Comparison of ENCODE assay signal across 8 cellular contexts in genomic region chr17:82338858-82339633, GRCh38. TPM values are rescaled to one million over a fixed set of nuclear protein-coding genes. Genes with fewer than 3 reads are reported as not detected.
DNase-seq lines count a peak whose midpoint lies in the region; ATAC-seq and TF ChIP-seq lines count a peak whose summit lies in the region.

No MANE protein-coding gene starts in this region.

- H3K36me3 ChIP-seq in HCT116 (ENCODE audit: control insufficient read depth in 1 of 2, insufficient read depth in 2 of 2, low read length in 2 of 2): no peaks in the 10 kb centered on the region
- H3K36me3 ChIP-seq in heart left ventricle: no peaks in the 10 kb centered on the region
- H3K36me3 ChIP-seq in spleen: no peaks in the 10 kb centered on the region

- peak overlapping the region; percentile 96 for H3K27ac ChIP-seq in HCT116 (ENCODE audit: low read depth, low read length)
- H3K27ac ChIP-seq in heart left ventricle: peak overlapping the region in 6 of 12 donors; percentile 1 to 64 (median 54)
- no peak overlapping the region for H3K27ac ChIP-seq in spleen

- H3K36me3 Mint-ChIP-seq in natural killer cell treated with Interleukin-12 subunit alpha and Interleukin-12 subunit beta and Interleukin-15 and Interleukin-18, amount 100 ng/mL, for 72 hours: no peaks in the 10 kb centered on the region

- no peak overlapping the region for H3K4me3 Mint-ChIP-seq in natural killer cell treated with Interleukin-12 subunit alpha and Interleukin-12 subunit beta and Interleukin-15 and Interleukin-18, amount 100 ng/mL, for 72 hours

- POLR2A ChIA-PET in HCT116 (lab: Charles Lee): interaction anchor here (0.5 to 2.3 kb wide), 5 partner anchors 28 to 254 kb away, joined by 3 to 5 read pairs (median 3); partner anchors contain the start of gene SLC16A3

- H3K9me2 ChIP-seq in HCT116 (ENCODE audit: insufficient read depth): no peaks in the 10 kb centered on the region

- H3K4me1 Mint-ChIP-seq in natural killer cell treated with Interleukin-12 subunit alpha and Interleukin-12 subunit beta and Interleukin-15 and Interleukin-18, amount 100 ng/mL, for 72 hours (ENCODE audit: low read depth in 2 of 2): peaks cover 7 to 10% of the 10 kb centered on the region in 2 donors

- H3K4me2 ChIP-seq in HCT116 (ENCODE audit: low read length): peak overlapping the region; percentile 89

- RAD21 ChIA-PET in HCT116 (lab: Charles Lee; ENCODE audit: low non-redundant PET in 1 of 2, low total read pairs in 2 of 2, uncharacterized antibody in 2 of 2, unreplicated experiment in 2 of 2): no interaction called here

- H3K4me1 ChIP-seq in HCT116 (ENCODE audit: control insufficient read depth in 1 of 2, insufficient read depth in 2 of 2, low read length in 2 of 2) (peaks cover 59 to 73% of the 10 kb centered on the region in 2 experiments), heart left ventricle (peaks cover 5 to 42% (median 24%) of the 10 kb centered on the region in 12 donors), spleen (peaks cover 8 to 39% (median 29%) of the 10 kb centered on the region in 6 donors)

- H3K9ac ChIP-seq in HCT116 (ENCODE audit: low read length): peak overlapping the region; percentile 70

- peaks cover 0 to 2% of the 10 kb centered on the region in 2 donors for H3K27me3 Mint-ChIP-seq in natural killer cell treated with Interleukin-12 subunit alpha and Interleukin-12 subunit beta and Interleukin-15 and Interleukin-18, amount 100 ng/mL, for 72 hours

- TF ChIP-seq CTCF in HCT116 (IDR thresholded peaks at IDR 0.05 in 2 of 3, conservative IDR thresholded peaks at IDR 0.05 in 1 of 3; ENCODE audit: borderline replicate concordance in 1 of 3, insufficient read depth in 1 of 3, low read depth in 2 of 3, low read length in 2 of 3) (no peak), heart left ventricle (IDR thresholded peaks at IDR 0.05) (no peak), spleen (IDR thresholded peaks at IDR 0.05 in 8 of 11, conservative IDR thresholded peaks at IDR 0.05 in 3 of 11) (no peak)

- H3K9me3 Mint-ChIP-seq in natural killer cell treated with Interleukin-12 subunit alpha and Interleukin-12 subunit beta and Interleukin-15 and Interleukin-18, amount 100 ng/mL, for 72 hours: no peaks in the 10 kb centered on the region

- TF ChIP-seq POLR2A in HCT116 (IDR thresholded peaks at IDR 0.05; ENCODE audit: borderline replicate concordance, extremely low read depth, insufficient read depth, insufficient read length): no peak
- no peak for TF ChIP-seq POLR2A in heart left ventricle (IDR thresholded peaks at IDR 0.05)
- no peak for TF ChIP-seq POLR2A in spleen (IDR thresholded peaks at IDR 0.05)

- ATAC-seq in HCT116 (peak; percentile 67), heart left ventricle (peak; percentile 54 to 83 (median 74)), HG02571 (IDR thresholded peaks at IDR 0.05; ENCODE audit: unreplicated experiment) (no peak)
- ATAC-seq in natural killer cell treated with Interleukin-12 subunit alpha and Interleukin-12 subunit beta and Interleukin-15 and Interleukin-18, amount 100 ng/mL, for 72 hours: no peak

- peak; percentile 72 for DNase-seq in HCT116 (ENCODE audit: low read depth, low spot score)
- peak; percentile 89 for DNase-seq in SW480 (ENCODE audit: low spot score)
- DNase-seq in heart left ventricle: peak in 1 of 5 donors; percentile 40
- DNase-seq in spleen: peak; percentile 45
- no peak for DNase-seq in natural killer cell treated with Interleukin-12 subunit alpha and Interleukin-12 subunit beta and Interleukin-15 and Interleukin-18, amount 100 ng/mL, for 72 hours (ENCODE audit: low spot score)
- DNase-seq in NCI-H1417 treated with DMSO at 0.1 percent for 48 hours (lab: John Stamatoyannopoulos, UW): no peak
- no peak for DNase-seq in activated gamma-delta T cell (lab: John Stamatoyannopoulos, UW)

- H3K27me3 ChIP-seq in HCT116 (ENCODE audit: insufficient read depth, low read length) (no peaks in the 10 kb centered on the region), heart left ventricle (peaks cover 0 to 3% (median 0%) of the 10 kb centered on the region in 9 donors), spleen (replicated peaks in 1 of 7) (peaks cover 0 to 5% (median 1%) of the 10 kb centered on the region in 7 donors)

- H2AFZ ChIP-seq in HCT116 (ENCODE audit: low read depth, low read length, poor library complexity, severe bottlenecking): peak overlapping the region; percentile 10

- intact Hi-C loops in HCT116 (cut with micrococcal nuclease) (loop anchor here (2.0 to 5.0 kb wide), 2 partner anchors 254 to 307 kb away; partner anchors contain the start of gene RAC3), heart left ventricle (cut with DNase I) (no loop called here), spleen (cut with DNase I; ENCODE audit: low total_unique reads) (no loop called here)

- peak overlapping the region; percentile 49 to 61 for H3K4me3 ChIP-seq in HCT116 (replicated peaks in 1 of 2; ENCODE audit: low read depth in 1 of 2, low read length in 2 of 2)
- peak overlapping the region in 11 of 12 donors; percentile 10 to 53 (median 37) for H3K4me3 ChIP-seq in heart left ventricle
- peak overlapping the region in 2 of 8 donors; percentile 19 to 37 for H3K4me3 ChIP-seq in spleen

- H3K79me2 ChIP-seq in HCT116 (ENCODE audit: insufficient read depth, low read length): no peaks in the 10 kb centered on the region

- no peak for TF ChIP-seq RAD21 in HCT116 (IDR thresholded peaks at IDR 0.05; ENCODE audit: low read depth)

- H4K20me1 ChIP-seq in HCT116 (ENCODE audit: insufficient read depth): no peaks in the 10 kb centered on the region

- BruUV-seq in HCT116 (replicated peaks; lab: Mats Ljungman, UMichigan): TSS peak; percentile 99

- 26 to 38% (median 31%) methylated on average over 29 of the region's 29 CpGs for WGBS in heart left ventricle, 4 donors
- WGBS in spleen, 5 donors: 54 to 75% (median 62%) methylated on average over 27 to 29 of the region's 29 CpGs

- H3K9me3 ChIP-seq in HCT116 (ENCODE audit: control insufficient read depth in 1 of 2, insufficient read depth in 1 of 2, low read depth in 1 of 2, low read length in 2 of 2) (no peaks in the 10 kb centered on the region), heart left ventricle (no peaks in the 10 kb centered on the region), spleen (peaks cover 0 to 6% (median 0%) of the 10 kb centered on the region in 8 donors)

- H3K27ac Mint-ChIP-seq in natural killer cell treated with Interleukin-12 subunit alpha and Interleukin-12 subunit beta and Interleukin-15 and Interleukin-18, amount 100 ng/mL, for 72 hours: no peak overlapping the region

- CTCF ChIA-PET in HCT116 (lab: Charles Lee): interaction anchor here (0.5 to 1.6 kb wide), 4 partner anchors 10 to 301 kb away, joined by 3 to 5 read pairs (median 4); partner anchors contain the start of gene DCXR

TF ChIP-seq in HCT116, 20 proteins besides CTCF, POLR2A, EP300 and RAD21:
- TF ChIP-seq MAX (IDR thresholded peaks at IDR 0.05) (no peak), SP1 (IDR thresholded peaks at IDR 0.05; ENCODE audit: low read depth) (no peak), TCF7L2 (IDR thresholded peaks at IDR 0.05; ENCODE audit: borderline replicate concordance, extremely low read depth, insufficient read depth, insufficient read length) (peak; percentile 23), POLR2AphosphoS5 (IDR thresholded peaks at IDR 0.05; ENCODE audit: low read depth, low read length) (peak; percentile 68), SRF (IDR thresholded peaks at IDR 0.05; ENCODE audit: low read depth) (no peak), EZH2phosphoT487 (IDR thresholded peaks at IDR 0.05; ENCODE audit: borderline replicate concordance) (no peak), YY1 (IDR thresholded peaks at IDR 0.05; ENCODE audit: extremely low read depth, insufficient replicate concordance, low read depth, low read length) (peak; percentile 66), ATF3 (IDR thresholded peaks at IDR 0.05) (no peak)

RNA-seq across cellular contexts. Expression of gene SECTM1, which starts 5.5 kb away (rescaled TPM):
- total RNA-seq in HCT116 (2021; ENCODE audit: unreplicated experiment): 6.8 TPM
- 6.8 and 8.8 TPM in 2 replicates for polyA plus RNA-seq in HCT116 (2012)
- 10 to 100 TPM in 2 of 9 donors, 1 to 10 TPM in 7; 2.3 to 41.6 (median 3.5) TPM for total RNA-seq in heart left ventricle
- 1 to 10 TPM; 2.3 to 3.4 TPM for polyA plus RNA-seq in heart left ventricle
- total RNA-seq in spleen: 100 to 1,000 TPM in 1 of 7 donors, 10 to 100 TPM in 6; 55.6 to 141 (median 66.6) TPM
- polyA plus RNA-seq in spleen: 10 to 100 TPM in 1 of 3 donors, 1 to 10 TPM in 2; 6.0 to 15.2 (median 7.0) TPM
- under 1 TPM in 1 of 2 donors, not detected in 1; 0.56 TPM for total RNA-seq in natural killer cell treated with Interleukin-12 subunit alpha and Interleukin-12 subunit beta and Interleukin-15 and Interleukin-18, amount 100 ng/mL, for 72 hours

RNA-seq across cellular contexts. Expression of gene TEX19, which starts 20.0 kb away (rescaled TPM):
- 2.1 TPM for total RNA-seq in HCT116 (2021; ENCODE audit: unreplicated experiment)
- 2.2 and 2.8 TPM in 2 replicates for polyA plus RNA-seq in HCT116 (2012)
- total RNA-seq in heart left ventricle: not detected
- not detected for polyA plus RNA-seq in heart left ventricle
- total RNA-seq in spleen: not detected
- not detected for polyA plus RNA-seq in spleen
- total RNA-seq in natural killer cell treated with Interleukin-12 subunit alpha and Interleukin-12 subunit beta and Interleukin-15 and Interleukin-18, amount 100 ng/mL, for 72 hours: not detected

RNA-seq across cellular contexts. Expression of gene CD7, which starts 21.6 kb away (rescaled TPM):
- total RNA-seq in HCT116 (2021; ENCODE audit: unreplicated experiment) (0.61 TPM), heart left ventricle (1 to 10 TPM in 2 of 9 donors, under 1 TPM in 5, not detected in 2; 0.21 to 8.6 (median 0.42) TPM), spleen (10 to 100 TPM; 18.9 to 60.1 (median 39.4) TPM)
- 0.08 and 0.39 TPM in 2 replicates for polyA plus RNA-seq in HCT116 (2012)
- polyA plus RNA-seq in heart left ventricle (under 1 TPM; 0.23 to 0.53 TPM), spleen (10 to 100 TPM; 14.8 to 24.5 (median 16.1) TPM)
- total RNA-seq in natural killer cell treated with Interleukin-12 subunit alpha and Interleukin-12 subunit beta and Interleukin-15 and Interleukin-18, amount 100 ng/mL, for 72 hours: 10 to 100 TPM; 61.8 to 73.6 TPM

RNA-seq across cellular contexts. Expression of gene UTS2R, which starts 32.5 kb away (rescaled TPM):
- total RNA-seq in HCT116 (2021; ENCODE audit: unreplicated experiment) (not detected), heart left ventricle (10 to 100 TPM in 1 of 9 donors, 1 to 10 TPM in 6, under 1 TPM in 2; 0.58 to 21.9 (median 1.7) TPM), spleen (1 to 10 TPM in 1 of 7 donors, under 1 TPM in 4, not detected in 2; 0.26 to 3.1 (median 0.60) TPM)
- 0.07 TPM in 1 of 2 replicates, not detected in the other for polyA plus RNA-seq in HCT116 (2012)
- polyA plus RNA-seq in heart left ventricle (under 1 TPM; 0.11 TPM), spleen (not detected)
- total RNA-seq in natural killer cell treated with Interleukin-12 subunit alpha and Interleukin-12 subunit beta and Interleukin-15 and Interleukin-18, amount 100 ng/mL, for 72 hours: not detected

Comparison
In these comparisons a context has a peak if more than half of its experiments do, and no peak if none do; other contexts are left out.
1. ATAC-seq: peak in HCT116 (single experiment) and heart left ventricle (4 of 4); none in HG02571 (single experiment) and natural killer cell treated with Interleukin-12 subunit alpha and Interleukin-12 subunit beta and Interleukin-15 and Interleukin-18, amount 100 ng/mL, for 72 hours (0 of 2).
2. DNase-seq: peak in HCT116 (single experiment), SW480 (single experiment) and spleen (single experiment); none in natural killer cell treated with Interleukin-12 subunit alpha and Interleukin-12 subunit beta and Interleukin-15 and Interleukin-18, amount 100 ng/mL, for 72 hours (single experiment), NCI-H1417 treated with DMSO at 0.1 percent for 48 hours (single experiment) and activated gamma-delta T cell (single experiment).